8 cellular contexts compared by ENCODE assay signal in genomic region chr7:5634107-5634950, GRCh38. TPM values are rescaled to one million over a fixed set of nuclear protein-coding genes. Genes with fewer than 3 reads are reported as not detected.
DNase-seq lines count a peak whose midpoint lies in the region; ATAC-seq and TF ChIP-seq lines count a peak whose summit lies in the region.

No MANE protein-coding gene starts in this region.

- no peaks in the 10 kb centered on the region for H3K9me3 ChIP-seq in HEK293 (ENCODE audit: control insufficient read depth, insufficient read depth, low read depth, low read length)

- no peak overlapping the region for H3K27ac Mint-ChIP-seq in stimulated activated memory B cell treated with anti-CD40 and anti-IgM and Interleukin-4, amounts not matched to agents 10 μg/mL and 1 μg/mL and 100 μg/mL, for 72 hours
- H3K27ac Mint-ChIP-seq in activated CD8-positive, alpha-beta memory T cell treated with anti-CD3 and anti-CD28 coated beads, Interleukin-2, amount 10 ng/mL, durations not matched to agents 7 days and 5 days = no peak overlapping the region

- H3K4me1 ChIP-seq in HEK293 (ENCODE audit: control insufficient read depth, insufficient read depth, low read length) = peaks cover 2% of the 10 kb centered on the region; the same call in 1 of the 2 replicates

- H3K36me3 Mint-ChIP-seq in stimulated activated memory B cell treated with anti-CD40 and anti-IgM and Interleukin-4, amounts not matched to agents 10 μg/mL and 1 μg/mL and 100 μg/mL, for 72 hours = peaks cover 55% of the 10 kb centered on the region
- H3K36me3 Mint-ChIP-seq in activated CD8-positive, alpha-beta memory T cell treated with anti-CD3 and anti-CD28 coated beads, Interleukin-2, amount 10 ng/mL, durations not matched to agents 7 days and 5 days = peaks cover 20% of the 10 kb centered on the region

- H3K27me3 Mint-ChIP-seq in stimulated activated memory B cell treated with anti-CD40 and anti-IgM and Interleukin-4, amounts not matched to agents 10 μg/mL and 1 μg/mL and 100 μg/mL, for 72 hours = no peaks in the 10 kb centered on the region
- no peaks in the 10 kb centered on the region for H3K27me3 Mint-ChIP-seq in activated CD8-positive, alpha-beta memory T cell treated with anti-CD3 and anti-CD28 coated beads, Interleukin-2, amount 10 ng/mL, durations not matched to agents 7 days and 5 days

- peak; percentile 12 for ATAC-seq in stimulated activated memory B cell treated with anti-CD40 and anti-IgM and Interleukin-4, amounts not matched to agents 10 μg/mL and 1 μg/mL and 100 μg/mL, for 72 hours
- ATAC-seq in activated CD8-positive, alpha-beta memory T cell treated with anti-CD3 and anti-CD28 coated beads, Interleukin-2, amount 10 ng/mL, durations not matched to agents 7 days and 5 days = no peak
- ATAC-seq in GM19395 (IDR thresholded peaks at IDR 0.05; ENCODE audit: unreplicated experiment) = no peak

- H3K27ac ChIP-seq in HEK293 (ENCODE audit: extremely low read depth, low read depth, low read length) = no peak overlapping the region

- DNase-seq in anterior cingulate cortex (lab: John Stamatoyannopoulos, UW) (peak in 47 of 58 donors; percentile 17 to 77 (median 55)), iPS-NIHi7 (ENCODE audit: extremely low spot score) (peak; percentile 77), NCI-H146 treated with DMSO at 0.1 percent for 48 hours (lab: John Stamatoyannopoulos, UW; ENCODE audit: unreplicated experiment) (no peak)
- no peak for DNase-seq in activated CD8-positive, alpha-beta memory T cell treated with anti-CD3 and anti-CD28 coated beads, Interleukin-2, amount 10 ng/mL, durations not matched to agents 7 days and 5 days
- DNase-seq in effector CD8-positive, alpha-beta T cell (lab: John Stamatoyannopoulos, UW) = no peak

- H3K4me3 ChIP-seq in HEK293 (ENCODE audit: low read depth, low read length) = no peak overlapping the region

- peaks cover 0 to 17% of the 10 kb centered on the region in 2 experiments; a peak in 2 of 3 replicates for H3K36me3 ChIP-seq in HEK293 (ENCODE audit: control insufficient read depth in 2 of 2, insufficient read depth in 1 of 2, low read length in 2 of 2)

- POLR2A ChIA-PET in HEK293 (lab: Yijun Ruan, JAX) = interaction anchor here (0.5 kb wide), 1 partner anchor 813 kb away, joined by 5 read pairs; the partner anchor contains the start of gene DAGLB

- TF ChIP-seq CTCF in HEK293 (tag by site-specific recombination; IDR thresholded peaks at IDR 0.05) = no peak

- no peaks in the 10 kb centered on the region for H3K4me1 Mint-ChIP-seq in stimulated activated memory B cell treated with anti-CD40 and anti-IgM and Interleukin-4, amounts not matched to agents 10 μg/mL and 1 μg/mL and 100 μg/mL, for 72 hours
- peaks cover 32% of the 10 kb centered on the region for H3K4me1 Mint-ChIP-seq in activated CD8-positive, alpha-beta memory T cell treated with anti-CD3 and anti-CD28 coated beads, Interleukin-2, amount 10 ng/mL, durations not matched to agents 7 days and 5 days

- H3K4me3 Mint-ChIP-seq in stimulated activated memory B cell treated with anti-CD40 and anti-IgM and Interleukin-4, amounts not matched to agents 10 μg/mL and 1 μg/mL and 100 μg/mL, for 72 hours = no peak overlapping the region
- H3K4me3 Mint-ChIP-seq in activated CD8-positive, alpha-beta memory T cell treated with anti-CD3 and anti-CD28 coated beads, Interleukin-2, amount 10 ng/mL, durations not matched to agents 7 days and 5 days = no peak overlapping the region

- no peaks in the 10 kb centered on the region for H3K9me3 Mint-ChIP-seq in stimulated activated memory B cell treated with anti-CD40 and anti-IgM and Interleukin-4, amounts not matched to agents 10 μg/mL and 1 μg/mL and 100 μg/mL, for 72 hours
- no peaks in the 10 kb centered on the region for H3K9me3 Mint-ChIP-seq in activated CD8-positive, alpha-beta memory T cell treated with anti-CD3 and anti-CD28 coated beads, Interleukin-2, amount 10 ng/mL, durations not matched to agents 7 days and 5 days (ENCODE audit: low read depth)

- CTCF ChIA-PET in HEK293 (lab: Yijun Ruan, JAX) = interaction anchor here (0.5 to 1.2 kb wide), 4 partner anchors 24 to 540 kb away, joined by 4 to 5 read pairs (median 5); no protein-coding TSS in a partner anchor
- CTCF ChIA-PET in activated CD8-positive, alpha-beta memory T cell treated with anti-CD3 and anti-CD28 coated beads, Interleukin-2, amount 10 ng/mL, durations not matched to agents 7 days and 5 days (lab: Charles Lee) = interaction anchor here (1.4 to 10.1 kb wide), 2 partner anchors 30 to 139 kb away, joined by 4 to 44 read pairs; no protein-coding TSS in a partner anchor

TF ChIP-seq in HEK293, 187 proteins besides CTCF, POLR2A, EP300 and RAD21:
- TF ChIP-seq ZEB2 (tag by site-specific recombination; IDR thresholded peaks at IDR 0.05) = no peak
- TF ChIP-seq, protein P1, sequence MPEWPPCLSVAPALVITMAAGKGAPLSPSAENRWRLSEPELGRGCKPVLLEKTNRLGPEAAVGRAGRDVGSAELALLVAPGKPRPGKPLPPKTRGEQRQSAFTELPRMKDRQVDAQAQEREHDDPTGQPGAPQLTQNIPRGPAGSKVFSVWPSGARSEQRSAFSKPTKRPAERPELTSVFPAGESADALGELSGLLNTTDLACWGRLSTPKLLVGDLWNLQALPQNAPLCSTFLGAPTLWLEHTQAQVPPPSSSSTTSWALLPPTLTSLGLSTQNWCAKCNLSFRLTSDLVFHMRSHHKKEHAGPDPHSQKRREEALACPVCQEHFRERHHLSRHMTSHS (tag by site-specific recombination; IDR thresholded peaks at IDR 0.05) = no peak
- no peak for TF ChIP-seq ZSCAN30 (tag by site-specific recombination; IDR thresholded peaks at IDR 0.05)
- 0 out of 2 replicates have a peak, but pooled peaks have one; percentile 14 for TF ChIP-seq ZIC2 (tag by site-specific recombination; IDR thresholded peaks at IDR 0.05)
- TF ChIP-seq ZBTB8A (tag by site-specific recombination; IDR thresholded peaks at IDR 0.05) = no peak
- 0 out of 2 replicates have a peak, but pooled peaks have one; percentile 17 for TF ChIP-seq GLIS2 (tag by site-specific recombination; IDR thresholded peaks at IDR 0.05)

RNA-seq across cellular contexts. Expression of gene FSCN1, which starts 41.7 kb away (rescaled TPM):
- 1 to 10 TPM; 4.4 to 6.2 TPM for total RNA-seq in activated CD8-positive, alpha-beta memory T cell treated with anti-CD3 and anti-CD28 coated beads, Interleukin-2, amount 10 ng/mL, durations not matched to agents 7 days and 5 days

Comparison
In these comparisons a context has a peak if more than half of its experiments do, and no peak if none do; other contexts are left out.
1. DNase-seq: peak in anterior cingulate cortex (47 of 58) and iPS-NIHi7 (single experiment); none in activated CD8-positive, alpha-beta memory T cell treated with anti-CD3 and anti-CD28 coated beads, Interleukin-2, amount 10 ng/mL, durations not matched to agents 7 days and 5 days (single experiment), NCI-H146 treated with DMSO at 0.1 percent for 48 hours (single experiment) and effector CD8-positive, alpha-beta T cell (single experiment).